14 cellular contexts compared by ENCODE assay signal in the genomic region with DNA sequence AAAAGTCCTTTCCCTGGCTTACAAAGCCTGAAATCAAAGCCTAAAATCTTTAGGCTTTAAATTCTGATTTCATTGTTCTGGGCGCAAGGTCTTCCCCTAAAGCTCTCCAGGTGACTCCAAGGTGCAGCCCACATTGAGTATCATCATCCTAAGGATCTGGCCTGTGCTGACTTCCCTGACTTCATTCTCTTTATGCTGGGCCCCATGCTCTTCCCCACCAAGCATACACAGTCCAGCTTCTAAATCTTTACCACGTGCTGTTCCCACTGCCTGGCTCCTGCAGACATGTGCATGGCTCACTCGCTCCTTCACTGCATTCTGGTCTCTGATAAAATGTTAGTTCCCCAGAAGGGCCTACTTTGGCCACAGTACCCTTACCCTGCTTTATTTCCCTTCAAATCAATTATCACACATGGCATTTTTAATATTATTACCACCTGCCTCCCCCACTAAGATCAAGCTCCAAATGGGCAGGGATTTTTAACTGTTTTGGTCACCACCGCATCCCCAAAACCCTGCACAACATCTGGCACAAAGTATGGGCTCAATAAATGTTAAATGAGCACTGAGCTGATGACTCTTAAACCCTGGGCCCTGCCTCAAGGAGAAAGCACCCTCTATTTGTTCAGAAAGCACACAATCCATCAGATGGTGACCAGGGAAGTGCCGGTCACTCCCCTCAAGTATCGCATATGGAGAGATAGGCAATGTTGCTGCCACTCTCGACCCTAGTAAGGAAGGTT. TPM values are rescaled to one million over a fixed set of nuclear protein-coding genes. Genes with fewer than 3 reads are reported as not detected.
DNase-seq lines count a peak whose midpoint lies in the region; ATAC-seq, FAIRE-seq and TF ChIP-seq lines count a peak whose summit lies in the region.
"Had no signal": no experiment of that assay in that cellular context is flagged by ENCODE, and none has a peak within 500 bp of the region (broad histone marks: within the 10 kb centered on the region; RNA-seq: fewer than 3 reads in every experiment).

No MANE protein-coding gene starts in this region.

- no peak overlapping the region for H4K12ac ChIP-seq in trophoblast cell (ENCODE audit: low read depth, low read length)

- peaks cover 5 to 21% of the 10 kb centered on the region in 2 experiments for H3K36me3 ChIP-seq in SK-N-SH (replicated peaks in 1 of 2; ENCODE audit: control insufficient read depth in 1 of 2, insufficient read depth in 2 of 2, low read length in 1 of 2)
- peaks cover 25% of the 10 kb centered on the region; the same call in 1 of the 2 replicates for H3K36me3 ChIP-seq in Loucy (ENCODE audit: insufficient read depth, low read length)
- H3K36me3 ChIP-seq in astrocyte (ENCODE audit: insufficient read depth, low read length): peaks cover 15% of the 10 kb centered on the region
- H3K36me3 ChIP-seq in trophoblast cell (ENCODE audit: control insufficient read depth in 1 of 2, insufficient read depth in 2 of 2, low read length in 2 of 2): peaks cover 22 to 23% of the 10 kb centered on the region in 2 experiments

- CTCF ChIA-PET in SK-N-SH (lab: Yijun Ruan, JAX): interaction anchor here (0.6 to 6.7 kb wide), 19 partner anchors 9 to 374 kb away, joined by 3 to 143 read pairs (median 7); a partner anchor contains a TSS

- no peak overlapping the region for H2AFZ ChIP-seq in SK-N-SH (ENCODE audit: low read depth)
- H2AFZ ChIP-seq in Loucy (ENCODE audit: low read length): no peak overlapping the region
- no peak overlapping the region for H2AFZ ChIP-seq in astrocyte (ENCODE audit: low read depth, low read length)
- no peak overlapping the region for H2AFZ ChIP-seq in trophoblast cell (ENCODE audit: insufficient read depth, low read length, poor library complexity)

- no peaks in the 10 kb centered on the region for H3K9me3 Mint-ChIP-seq in astrocyte (ENCODE audit: unreplicated experiment)

- H3K79me2 ChIP-seq in SK-N-SH (ENCODE audit: insufficient read depth) (peaks cover 64% of the 10 kb centered on the region), Loucy (ENCODE audit: insufficient read depth, low read length) (peaks cover 65% of the 10 kb centered on the region), astrocyte (ENCODE audit: insufficient read depth, low read length) (peaks cover 79% of the 10 kb centered on the region), trophoblast cell (ENCODE audit: control insufficient read depth, insufficient read depth, low read length, poor library complexity) (peaks cover 25% of the 10 kb centered on the region)

- H3F3A ChIP-seq in SK-N-SH (replicated peaks; ENCODE audit: insufficient read depth) (no peaks in the 10 kb centered on the region), Loucy (ENCODE audit: low read depth) (no peaks in the 10 kb centered on the region)

- no peak for TF ChIP-seq CTCF in SK-N-SH (IDR thresholded peaks at IDR 0.05)
- TF ChIP-seq CTCF in Loucy (conservative IDR thresholded peaks at IDR 0.05; ENCODE audit: low read length): no peak
- no peak for TF ChIP-seq CTCF in astrocyte (IDR thresholded peaks at IDR 0.05; ENCODE audit: insufficient read depth, low read depth, low read length)

- H3K4me1 Mint-ChIP-seq in astrocyte (ENCODE audit: low read depth, unreplicated experiment): peaks cover 40% of the 10 kb centered on the region

- no peak overlapping the region for H3K23ac ChIP-seq in trophoblast cell (ENCODE audit: low read length)

- no peak overlapping the region for H3K14ac ChIP-seq in trophoblast cell (ENCODE audit: low read length)

- no peak overlapping the region for H4K91ac ChIP-seq in trophoblast cell (ENCODE audit: low read depth, low read length)

- H3K36me3 Mint-ChIP-seq in astrocyte (ENCODE audit: low read depth, unreplicated experiment): peaks cover 5% of the 10 kb centered on the region

- no peak overlapping the region for H2BK120ac ChIP-seq in trophoblast cell (ENCODE audit: insufficient read depth, low read length, poor library complexity)

- H4K20me1 ChIP-seq in SK-N-SH (ENCODE audit: insufficient read depth): peaks cover 14% of the 10 kb centered on the region
- peaks cover 42% of the 10 kb centered on the region for H4K20me1 ChIP-seq in Loucy (ENCODE audit: insufficient read depth, low read length, poor library complexity, severe bottlenecking)
- peaks cover 55% of the 10 kb centered on the region for H4K20me1 ChIP-seq in astrocyte (ENCODE audit: insufficient read depth, low read length)

- ATAC-seq in SK-N-SH treated with all-trans-retinoic acid at 6 μM for 48 hours: no peak
- ATAC-seq in GM19397 (IDR thresholded peaks at IDR 0.05; ENCODE audit: unreplicated experiment): no peak

- H3K9me2 ChIP-seq in SK-N-SH (no peaks in the 10 kb centered on the region), Loucy (replicated peaks; ENCODE audit: low read depth, low read length) (no peaks in the 10 kb centered on the region)

- no peak overlapping the region for H3K18ac ChIP-seq in trophoblast cell (ENCODE audit: low read length)

- H2BK5ac ChIP-seq in trophoblast cell (ENCODE audit: low read depth, low read length, poor library complexity): no peak overlapping the region

- H3K79me1 ChIP-seq in trophoblast cell (ENCODE audit: low read length): peaks cover 7% of the 10 kb centered on the region

- DNase-seq in SK-N-SH: no peak
- no peak for DNase-seq in astrocyte (ENCODE audit: low read depth)
- DNase-seq in trophoblast cell: no peak
- no peak for DNase-seq in NCI-H1417 treated with DMSO at 0.1 percent for 48 hours (lab: John Stamatoyannopoulos, UW)
- DNase-seq in RPMI8226: no peak
- DNase-seq: 8988T; activated CD4-positive, CD25-positive, alpha-beta regulatory T cell treated with anti-CD3 and anti-CD28 coated beads, Interleukin-2, amount 50 U/mL, for 72 hours; esophagus squamous epithelium; GDM1; NCI-H1436 had no signal

- H3K4me2 ChIP-seq in SK-N-SH (peak overlapping the region; percentile 16; the same call in 1 of the 2 replicates), Loucy (ENCODE audit: low read depth, low read length, poor library complexity, severe bottlenecking) (peak overlapping the region; percentile 77), astrocyte (ENCODE audit: low read length) (peak overlapping the region; percentile 35), trophoblast cell (ENCODE audit: low read length) (no peak overlapping the region)

- H3K27me3 ChIP-seq in SK-N-SH (ENCODE audit: insufficient read depth): no peaks in the 10 kb centered on the region
- H3K27me3 ChIP-seq in Loucy (ENCODE audit: insufficient read depth, low read length, poor library complexity, severe bottlenecking): no peaks in the 10 kb centered on the region
- H3K27me3 ChIP-seq in astrocyte (ENCODE audit: insufficient read depth, low read length): no peaks in the 10 kb centered on the region
- H3K27me3 ChIP-seq in trophoblast cell (ENCODE audit: insufficient read depth, low read length): no peaks in the 10 kb centered on the region
- H3K27me3 ChIP-seq: esophagus squamous epithelium had no signal

- 96% methylated on average over 7 of the region's 7 CpGs for WGBS in SK-N-SH (ENCODE audit: low lambda C conversion rate)
- no CpG with 5 or more reads among the region's 7 CpGs for WGBS in trophoblast cell (ENCODE audit: extremely low coverage, insufficient coverage, insufficient read length)

- H3K27me3 Mint-ChIP-seq in astrocyte (ENCODE audit: low read depth, unreplicated experiment): no peaks in the 10 kb centered on the region

- peak overlapping the region; percentile 34 for H3K4me3 Mint-ChIP-seq in astrocyte (ENCODE audit: unreplicated experiment)

- H3K27ac ChIP-seq in SK-N-SH (ENCODE audit: low read depth in 2 of 2, low read length in 1 of 2) (no peak overlapping the region), astrocyte (ENCODE audit: low read depth, low read length) (no peak overlapping the region), trophoblast cell (ENCODE audit: low read depth, low read length) (no peak overlapping the region)

- H3K4ac ChIP-seq in trophoblast cell (ENCODE audit: low read depth, low read length): peak overlapping the region; percentile 38

- no peaks in the 10 kb centered on the region for H3K9me3 ChIP-seq in SK-N-SH
- no peaks in the 10 kb centered on the region for H3K9me3 ChIP-seq in Loucy (ENCODE audit: insufficient read depth, low read depth, low read length)
- H3K9me3 ChIP-seq in astrocyte (ENCODE audit: insufficient read depth, low read depth, low read length): no peaks in the 10 kb centered on the region
- H3K9me3 ChIP-seq in trophoblast cell (ENCODE audit: insufficient read depth, low read depth, low read length): no peaks in the 10 kb centered on the region
- H3K9me3 ChIP-seq: esophagus squamous epithelium, prostate gland had no signal

- no peak for TF ChIP-seq RAD21 in SK-N-SH (IDR thresholded peaks at IDR 0.05; ENCODE audit: low read length)

- H3K4me1 ChIP-seq in SK-N-SH (ENCODE audit: control insufficient read depth in 1 of 2, insufficient read depth in 2 of 2, low read depth in 1 of 2, low read length in 1 of 2) (peaks cover 8 to 25% of the 10 kb centered on the region in 2 experiments; a peak in 2 of 4 replicates), Loucy (ENCODE audit: insufficient read depth, low read length, poor library complexity, severe bottlenecking) (peaks cover 34% of the 10 kb centered on the region), astrocyte (ENCODE audit: insufficient read depth, low read length) (peaks cover 25% of the 10 kb centered on the region), trophoblast cell (ENCODE audit: control insufficient read depth in 1 of 2, insufficient read depth in 2 of 2, low read length in 2 of 2) (peaks cover 12 to 16% of the 10 kb centered on the region in 2 experiments)

- H3K9ac ChIP-seq in SK-N-SH: no peak overlapping the region
- peak overlapping the region; percentile 73 for H3K9ac ChIP-seq in Loucy (ENCODE audit: low read depth, low read length, poor library complexity, severe bottlenecking)
- peak overlapping the region; percentile 17 for H3K9ac ChIP-seq in astrocyte (ENCODE audit: low read length)
- H3K9ac ChIP-seq in trophoblast cell (ENCODE audit: low read length): no peak overlapping the region

- no peak overlapping the region for H2BK12ac ChIP-seq in trophoblast cell (ENCODE audit: low read length)

- POLR2A ChIA-PET in SK-N-SH (lab: Yijun Ruan, JAX): no interaction called here

- no peak overlapping the region for H4K8ac ChIP-seq in trophoblast cell (ENCODE audit: low read depth, low read length)

- TF ChIP-seq EP300 in SK-N-SH (IDR thresholded peaks at IDR 0.05; ENCODE audit: borderline replicate concordance in 1 of 2, low read depth in 1 of 2, low read length in 1 of 2): no peak

- H3K4me3 ChIP-seq in SK-N-SH (ENCODE audit: low read depth in 2 of 2, low read length in 1 of 2) (no peak overlapping the region), Loucy (ENCODE audit: low read length, poor library complexity, severe bottlenecking) (peak overlapping the region; percentile 94), astrocyte (ENCODE audit: insufficient read depth, low read depth, low read length) (no peak overlapping the region), trophoblast cell (ENCODE audit: low read depth, low read length) (no peak overlapping the region)
- H3K4me3 ChIP-seq: prostate gland had no signal

- no peak overlapping the region for H2AK5ac ChIP-seq in trophoblast cell (ENCODE audit: low read length)

- no peak overlapping the region for H3K27ac Mint-ChIP-seq in astrocyte (ENCODE audit: unreplicated experiment)

- no peak for FAIRE-seq in astrocyte (lab: Jason Lieb, UNC)

RNA-seq across cellular contexts. Expression of a gene that starts 3.3 kb away (rescaled TPM):
- polyA plus RNA-seq in SK-N-SH (2012; rRNA removed): 340 and 371 TPM in 2 replicates
- 248 and 314 TPM in 2 replicates for polyA plus RNA-seq in SK-N-SH (2012; cell fraction: cytosol; rRNA removed)
- polyA plus RNA-seq in SK-N-SH (2012; cell fraction: nucleus; rRNA removed): 135 and 169 TPM in 2 replicates
- 109 and 135 TPM in 2 replicates for total RNA-seq in astrocyte
- polyA plus RNA-seq in trophoblast cell (2013): 183 and 189 TPM in 2 replicates

RNA-seq across cellular contexts. Expression of a gene that starts 8.9 kb away (rescaled TPM):
- polyA plus RNA-seq in SK-N-SH (2012; rRNA removed): 10.2 and 17.2 TPM in 2 replicates
- 11.4 and 17.5 TPM in 2 replicates for polyA plus RNA-seq in SK-N-SH (2012; cell fraction: cytosol; rRNA removed)
- 44.6 and 45.8 TPM in 2 replicates for polyA plus RNA-seq in SK-N-SH (2012; cell fraction: nucleus; rRNA removed)
- total RNA-seq in astrocyte: 25.4 and 31.4 TPM in 2 replicates
- polyA plus RNA-seq in trophoblast cell (2013): 16.6 and 16.9 TPM in 2 replicates

Comparison
In these comparisons a context has a peak if more than half of its experiments do, and no peak if none do; other contexts are left out.
1. H3K9ac ChIP-seq: peak in Loucy (single experiment) and astrocyte (single experiment); none in SK-N-SH (single experiment) and trophoblast cell (single experiment).